In genomic region chr16:71610447-71610846, GRCh38 we compare ENCODE assay signal across 15 cellular contexts. TPM values are rescaled to one million over a fixed set of nuclear protein-coding genes. Genes with fewer than 3 reads are reported as not detected.
DNase-seq lines count a peak whose midpoint lies in the region; ATAC-seq, FAIRE-seq and TF ChIP-seq lines count a peak whose summit lies in the region.
"Had no signal": no experiment of that assay in that cellular context is flagged by ENCODE, and none has a peak within 500 bp of the region (broad histone marks: within the 10 kb centered on the region; RNA-seq: fewer than 3 reads in every experiment).

No MANE protein-coding gene starts in this region.

- H3K9me3 ChIP-seq in DND-41 (ENCODE audit: insufficient read depth, low read length, severe bottlenecking) (no peaks in the 10 kb centered on the region), Karpas-422 (ENCODE audit: low read length) (no peaks in the 10 kb centered on the region), GM12878 (replicated peaks; ENCODE audit: control insufficient read depth, insufficient read depth, low read length) (no peaks in the 10 kb centered on the region), smooth muscle cell (replicated peaks; ENCODE audit: low read depth) (no peaks in the 10 kb centered on the region)
- no peaks in the 10 kb centered on the region for H3K9me3 ChIP-seq in naive thymus-derived CD4-positive, alpha-beta T cell (ENCODE audit: control insufficient read depth in 2 of 3, low read length in 3 of 3)

- TF ChIP-seq RAD21 in GM12878 (IDR thresholded peaks at IDR 0.05; ENCODE audit: insufficient read depth, low read depth, low read length): no peak

- H3K36me3 Mint-ChIP-seq in naive thymus-derived CD4-positive, alpha-beta T cell: no peaks in the 10 kb centered on the region

- peaks cover 0 to 5% (median 0%) of the 10 kb centered on the region in 7 donors for H3K4me1 Mint-ChIP-seq in naive thymus-derived CD4-positive, alpha-beta T cell

- peak overlapping the region in 1 of 9 donors; percentile 68 for H3K27ac Mint-ChIP-seq in naive thymus-derived CD4-positive, alpha-beta T cell

- peaks cover 7% of the 10 kb centered on the region; the same call in 1 of the 2 replicates for H3K4me1 ChIP-seq in DND-41 (ENCODE audit: insufficient read depth, low read length)
- peaks cover 8% of the 10 kb centered on the region; the same call in 1 of the 2 replicates for H3K4me1 ChIP-seq in Karpas-422 (ENCODE audit: low read length)
- peaks cover 5% of the 10 kb centered on the region; the same call in 1 of the 2 replicates for H3K4me1 ChIP-seq in GM12878 (ENCODE audit: control insufficient read depth, insufficient read depth, low read length)
- no peaks in the 10 kb centered on the region for H3K4me1 ChIP-seq in smooth muscle cell (ENCODE audit: low read depth)
- no peaks in the 10 kb centered on the region for H3K4me1 ChIP-seq in naive thymus-derived CD4-positive, alpha-beta T cell (ENCODE audit: control insufficient read depth in 2 of 2, insufficient read depth in 2 of 2, low read length in 2 of 2)

- no peak for FAIRE-seq in GM12878 (lab: Jason Lieb, UNC)
- FAIRE-seq: H54 had no signal

- in situ Hi-C loops in GM12878 (cut with MboI): loop anchor here (5.0 kb wide), 2 partner anchors 108 to 198 kb away; no protein-coding TSS in a partner anchor

- H3K9me2 ChIP-seq in Karpas-422 (replicated peaks; ENCODE audit: insufficient read depth, low read length): no peaks in the 10 kb centered on the region

- no peak overlapping the region for H3K27ac ChIP-seq in DND-41 (ENCODE audit: low read length)
- no peak overlapping the region for H3K27ac ChIP-seq in Karpas-422 (ENCODE audit: low read length)
- no peak overlapping the region for H3K27ac ChIP-seq in GM12878 (ENCODE audit: control insufficient read depth, insufficient read depth)
- H3K27ac ChIP-seq in smooth muscle cell (ENCODE audit: low read depth): no peak overlapping the region
- H3K27ac ChIP-seq in naive thymus-derived CD4-positive, alpha-beta T cell (ENCODE audit: low read depth, low read length): no peak overlapping the region
- H3K27ac ChIP-seq: SK-N-MC had no signal

- peaks cover 11 to 29% (median 22%) of the 10 kb centered on the region in 5 donors for H3K27me3 Mint-ChIP-seq in naive thymus-derived CD4-positive, alpha-beta T cell

- TF ChIP-seq POLR2A in GM12878 (IDR thresholded peaks at IDR 0.05; ENCODE audit: low read depth, low read length): no peak

- H3F3A ChIP-seq in smooth muscle cell (ENCODE audit: low read depth): no peaks in the 10 kb centered on the region

- no peak for TF ChIP-seq EP300 in GM12878 (IDR thresholded peaks at IDR 0.05; ENCODE audit: borderline replicate concordance in 1 of 2, control insufficient read depth in 1 of 2, low read depth in 2 of 2, low read length in 2 of 2)

- no peak overlapping the region for H3K9ac ChIP-seq in DND-41 (ENCODE audit: low read depth, low read length)
- no peak overlapping the region for H3K9ac ChIP-seq in Karpas-422 (ENCODE audit: low read length)
- H3K9ac ChIP-seq in GM12878 (ENCODE audit: control insufficient read depth, insufficient read depth, low read length): no peak overlapping the region
- H3K9ac ChIP-seq in smooth muscle cell (ENCODE audit: low read depth): no peak overlapping the region

- no TSS peak for BruUV-seq in GM12878 (replicated peaks; lab: Mats Ljungman, UMichigan)

- no peaks in the 10 kb centered on the region for H3K79me2 ChIP-seq in DND-41 (ENCODE audit: insufficient read depth, low read length)
- H3K79me2 ChIP-seq in Karpas-422 (ENCODE audit: low read length): no peaks in the 10 kb centered on the region
- no peaks in the 10 kb centered on the region for H3K79me2 ChIP-seq in GM12878 (ENCODE audit: control insufficient read depth, insufficient read depth, low read length)
- no peaks in the 10 kb centered on the region for H3K79me2 ChIP-seq in smooth muscle cell (ENCODE audit: low read depth)

- H3K27me3 ChIP-seq in DND-41 (ENCODE audit: insufficient read depth, low read length, poor library complexity) (peaks cover 7% of the 10 kb centered on the region), Karpas-422 (ENCODE audit: low read length) (no peaks in the 10 kb centered on the region), GM12878 (replicated peaks in 1 of 2; ENCODE audit: control insufficient read depth in 2 of 2, insufficient read depth in 2 of 2, low read length in 1 of 2) (no peaks in the 10 kb centered on the region), smooth muscle cell (ENCODE audit: low read depth) (no peaks in the 10 kb centered on the region)
- no peaks in the 10 kb centered on the region for H3K27me3 ChIP-seq in naive thymus-derived CD4-positive, alpha-beta T cell (ENCODE audit: control insufficient read depth in 2 of 2, insufficient read depth in 2 of 2, low read length in 2 of 2)

- H3K4me2 ChIP-seq in DND-41 (ENCODE audit: insufficient read depth, low read length) (peak overlapping the region; percentile 45; the same call in 1 of the 2 replicates), Karpas-422 (ENCODE audit: low read depth, low read length, poor library complexity, severe bottlenecking) (peak overlapping the region; percentile 58), GM12878 (ENCODE audit: control insufficient read depth, insufficient read depth) (peak overlapping the region; percentile 61), smooth muscle cell (peak overlapping the region; percentile 79)

- H3K9me3 Mint-ChIP-seq in naive thymus-derived CD4-positive, alpha-beta T cell: no peaks in the 10 kb centered on the region

- H2AFZ ChIP-seq in DND-41 (ENCODE audit: low read depth, low read length): no peak overlapping the region
- H2AFZ ChIP-seq in Karpas-422 (ENCODE audit: low read length): no peak overlapping the region; the same call in 1 of the 2 replicates
- no peak overlapping the region for H2AFZ ChIP-seq in GM12878 (ENCODE audit: control insufficient read depth, low read depth, low read length)
- no peak overlapping the region for H2AFZ ChIP-seq in smooth muscle cell (ENCODE audit: low read depth)

- H3K4me3 ChIP-seq in DND-41 (ENCODE audit: low read depth in 1 of 2, low read length in 2 of 2) (no peak overlapping the region), Karpas-422 (ENCODE audit: low read length) (no peak overlapping the region), GM12878 (no peak overlapping the region), smooth muscle cell (no peak overlapping the region)
- H3K4me3 ChIP-seq in naive thymus-derived CD4-positive, alpha-beta T cell (ENCODE audit: low read length): no peak overlapping the region
- H3K4me3 ChIP-seq: SK-N-MC had no signal

- 95% methylated on average over 4 of the region's 4 CpGs for WGBS in GM12878 (ENCODE audit: insufficient coverage, insufficient replicate concordance, low lambda C conversion rate, missing lambda C conversion rate)
- WGBS in smooth muscle cell (ENCODE audit: low lambda C conversion rate): 88% methylated on average over 4 of the region's 4 CpGs

- no peak overlapping the region for H3K4me3 Mint-ChIP-seq in naive thymus-derived CD4-positive, alpha-beta T cell

- H3K36me3 ChIP-seq in DND-41 (ENCODE audit: insufficient read depth, low read length): no peaks in the 10 kb centered on the region
- H3K36me3 ChIP-seq in Karpas-422 (ENCODE audit: insufficient read depth, low read length): no peaks in the 10 kb centered on the region
- no peaks in the 10 kb centered on the region for H3K36me3 ChIP-seq in GM12878 (ENCODE audit: control insufficient read depth in 2 of 2, insufficient read depth in 2 of 2, low read length in 1 of 2)
- no peaks in the 10 kb centered on the region for H3K36me3 ChIP-seq in smooth muscle cell (ENCODE audit: low read depth)
- H3K36me3 ChIP-seq in naive thymus-derived CD4-positive, alpha-beta T cell (ENCODE audit: control insufficient read depth in 2 of 3, insufficient read depth in 3 of 3, low read length in 3 of 3): no peaks in the 10 kb centered on the region

- DNase-seq in DND-41 (no peak), Karpas-422 (no peak), GM12878 (ENCODE audit: low read depth, low spot score) (no peak), smooth muscle cell (lab: John Stamatoyannopoulos, UW; ENCODE audit: unreplicated experiment) (no peak), SHP77 treated with DMSO at 0.1 percent for 48 hours (lab: John Stamatoyannopoulos, UW) (no peak), NCI-H2196 (lab: John Stamatoyannopoulos, UW; ENCODE audit: unreplicated experiment) (no peak), cerebellar nuclear complex (lab: John Stamatoyannopoulos, UW) (no peak)
- no peak for DNase-seq in naive thymus-derived CD4-positive, alpha-beta T cell
- DNase-seq: NCI-H1417 treated with DMSO at 0.1 percent for 48 hours, NCI-H2029 had no signal

- SMC1A ChIA-PET in GM12878 (lab: Charles Lee; ENCODE audit: uncharacterized antibody, unreplicated experiment): interaction anchor here (0.6 to 5.9 kb wide), 33 partner anchors 10 to 444 kb away, joined by 3 to 162 read pairs (median 6); partner anchors contain the start of genes CHST4 and HP

- no peak for ATAC-seq in DND-41 (ENCODE audit: insufficient read depth, low read depth)
- ATAC-seq in GM12878: no peak
- ATAC-seq in naive thymus-derived CD4-positive, alpha-beta T cell: no peak

- H4K20me1 ChIP-seq in DND-41 (ENCODE audit: insufficient read depth, low read length) (no peaks in the 10 kb centered on the region), Karpas-422 (ENCODE audit: insufficient read depth, low read depth, low read length) (no peaks in the 10 kb centered on the region), GM12878 (ENCODE audit: control insufficient read depth, insufficient read depth) (no peaks in the 10 kb centered on the region), smooth muscle cell (ENCODE audit: low read depth) (no peaks in the 10 kb centered on the region)

- CTCF ChIA-PET in GM12878 (lab: Yijun Ruan, JAX): interaction anchor here (0.5 to 7.0 kb wide), 69 partner anchors 9 to 421 kb away, joined by 3 to 312 read pairs (median 5); partner anchors contain the start of genes CHST4, IST1, TAT and ZNF23
- CTCF ChIA-PET in naive thymus-derived CD4-positive, alpha-beta T cell (lab: Charles Lee): interaction anchor here (0.5 to 4.5 kb wide), 18 partner anchors 13 to 351 kb away, joined by 3 to 45 read pairs (median 3); partner anchors contain the start of gene ZNF23

- TF ChIP-seq CTCF in DND-41 (IDR thresholded peaks at IDR 0.05; ENCODE audit: borderline replicate concordance, extremely low read depth, low read length, poor library complexity, severe bottlenecking) (no peak), GM12878 (IDR thresholded peaks at IDR 0.05 in 2 of 3, conservative IDR thresholded peaks at IDR 0.05 in 1 of 3; ENCODE audit: control insufficient read depth in 2 of 3, extremely low read depth in 1 of 3, insufficient read depth in 1 of 3, low read depth in 3 of 3, low read length in 3 of 3) (no peak), smooth muscle cell (IDR thresholded peaks at IDR 0.05; ENCODE audit: borderline replicate concordance, insufficient read depth, poor library complexity, severe bottlenecking) (no peak)

- POLR2A ChIA-PET in GM12878 (lab: Charles Lee): interaction anchor here (0.5 to 2.1 kb wide), 4 partner anchors 22 to 67 kb away, joined by 3 to 16 read pairs (median 5); no protein-coding TSS in a partner anchor
- POLR2A ChIA-PET in naive thymus-derived CD4-positive, alpha-beta T cell (lab: Charles Lee): interaction anchor here (1.8 to 2.7 kb wide), 2 partner anchors 45 to 125 kb away, joined by 3 to 27 read pairs; no protein-coding TSS in a partner anchor

- intact Hi-C loops in GM12878 (cut with micrococcal nuclease; ENCODE audit: unreplicated experiment): no loop called here
- intact Hi-C loops in naive thymus-derived CD4-positive, alpha-beta T cell (cut with micrococcal nuclease): loop anchor here (2.0 to 5.0 kb wide), 3 partner anchors 68 to 352 kb away; no protein-coding TSS in a partner anchor

- RAD21 ChIA-PET in GM12878 (lab: Charles Lee; ENCODE audit: unreplicated experiment): interaction anchor here (0.7 to 6.2 kb wide), 26 partner anchors 14 to 351 kb away, joined by 3 to 213 read pairs (median 5); partner anchors contain the start of gene ZNF23

RNA-seq across cellular contexts. Expression of gene MARVELD3, which starts 15.5 kb away (rescaled TPM):
- not detected in 2 replicates for total RNA-seq in Karpas-422 (2014; rRNA removed; shearing (Covaris generic); ENCODE audit: low replicate concordance)
- not detected in 2 replicates for total RNA-seq in GM12878 (2013; cell fraction: nucleolus; rRNA removed)
- total RNA-seq in GM12878 (2014; rRNA removed) (not detected in 2 replicates), GM12878 (2014; rRNA removed; fragmentation: Illumina TruSeq; extraction: Trizol) (0.09 TPM in 1 of 2 replicates, not detected in the other), GM12878 (2021) (not detected in 2 replicates), smooth muscle cell (1.7 and 2.4 TPM in 2 replicates)
- polyA plus RNA-seq in GM12878 (2011; ENCODE audit: low read depth): not detected
- polyA plus RNA-seq in GM12878 (2011; rRNA removed) (not detected in 2 replicates), GM12878 (2014; fragmentation: Illumina TruSeq; extraction: Trizol) (0.03 TPM in 1 of 2 replicates, not detected in the other), GM12878 (2014; fragmentation: Nextera tagmentation; extraction: Ambion mirVana) (under 1 TPM; 0.09 to 0.10 TPM), GM12878 (2014; rRNA removed) (0.09 TPM in 1 of 2 replicates, not detected in the other), GM12878 (2016; fragmentation: Nextera tagmentation; extraction: Ambion mirVana) (under 1 TPM; 0.15 to 0.18 TPM), smooth muscle cell (1.5 and 6.6 TPM in 2 replicates)
- polyA plus RNA-seq in GM12878 (2011; cell fraction: cytosol; rRNA removed): not detected in 2 replicates
- polyA plus RNA-seq in GM12878 (2011; cell fraction: nucleus; rRNA removed): not detected in 2 replicates
- polyA plus RNA-seq in GM12878 (2012): 0.04 TPM in 1 of 2 replicates, not detected in the other
- not detected in 2 replicates for polyA minus RNA-seq in GM12878 (2011; rRNA and poly(A)+ RNA removed)
- polyA minus RNA-seq in GM12878 (2011; cell fraction: cytosol; rRNA and poly(A)+ RNA removed): not detected in 2 replicates
- polyA minus RNA-seq in GM12878 (2011; cell fraction: nucleus; rRNA and poly(A)+ RNA removed): not detected in 2 replicates
- not detected for total RNA-seq in naive thymus-derived CD4-positive, alpha-beta T cell
- polyA plus RNA-seq in naive thymus-derived CD4-positive, alpha-beta T cell: not detected
- total RNA-seq: LHCN-M2 had no signal
- polyA plus RNA-seq: AG04450, BJ had no signal

RNA-seq across cellular contexts. Expression of gene TAT, which starts 33.6 kb away (rescaled TPM):
- not detected in 2 replicates for total RNA-seq in Karpas-422 (2014; rRNA removed; shearing (Covaris generic); ENCODE audit: low replicate concordance)
- total RNA-seq in GM12878 (2013; cell fraction: nucleolus; rRNA removed): not detected in 2 replicates
- total RNA-seq in GM12878 (2014; rRNA removed) (0.05 TPM in 1 of 2 replicates, not detected in the other), GM12878 (2014; rRNA removed; fragmentation: Illumina TruSeq; extraction: Trizol) (0.04 TPM in 1 of 2 replicates, not detected in the other), GM12878 (2021) (0.44 and 0.51 TPM in 2 replicates), smooth muscle cell (not detected in 2 replicates)
- polyA plus RNA-seq in GM12878 (2011; ENCODE audit: low read depth): not detected
- polyA plus RNA-seq in GM12878 (2011; rRNA removed) (not detected in 2 replicates), GM12878 (2014; fragmentation: Illumina TruSeq; extraction: Trizol) (0.01 TPM in 1 of 2 replicates, not detected in the other), GM12878 (2014; fragmentation: Nextera tagmentation; extraction: Ambion mirVana) (under 1 TPM; 0.06 to 0.11 TPM), GM12878 (2014; rRNA removed) (not detected in 2 replicates), GM12878 (2016; fragmentation: Nextera tagmentation; extraction: Ambion mirVana) (under 1 TPM in 1 of 2 experiments, not detected in 1; 0.19 TPM), smooth muscle cell (not detected in 2 replicates)
- polyA plus RNA-seq in GM12878 (2011; cell fraction: cytosol; rRNA removed): not detected in 2 replicates
- polyA plus RNA-seq in GM12878 (2011; cell fraction: nucleus; rRNA removed): not detected in 2 replicates
- polyA plus RNA-seq in GM12878 (2012): 0.05 and 0.06 TPM in 2 replicates
- polyA minus RNA-seq in GM12878 (2011; rRNA and poly(A)+ RNA removed): not detected in 2 replicates
- not detected in 2 replicates for polyA minus RNA-seq in GM12878 (2011; cell fraction: cytosol; rRNA and poly(A)+ RNA removed)
- not detected in 2 replicates for polyA minus RNA-seq in GM12878 (2011; cell fraction: nucleus; rRNA and poly(A)+ RNA removed)
- total RNA-seq in naive thymus-derived CD4-positive, alpha-beta T cell: not detected
- under 1 TPM; 0.10 to 0.53 TPM for polyA plus RNA-seq in naive thymus-derived CD4-positive, alpha-beta T cell
- total RNA-seq: LHCN-M2 had no signal
- polyA plus RNA-seq: AG04450, BJ had no signal
